In the genomic region with DNA sequence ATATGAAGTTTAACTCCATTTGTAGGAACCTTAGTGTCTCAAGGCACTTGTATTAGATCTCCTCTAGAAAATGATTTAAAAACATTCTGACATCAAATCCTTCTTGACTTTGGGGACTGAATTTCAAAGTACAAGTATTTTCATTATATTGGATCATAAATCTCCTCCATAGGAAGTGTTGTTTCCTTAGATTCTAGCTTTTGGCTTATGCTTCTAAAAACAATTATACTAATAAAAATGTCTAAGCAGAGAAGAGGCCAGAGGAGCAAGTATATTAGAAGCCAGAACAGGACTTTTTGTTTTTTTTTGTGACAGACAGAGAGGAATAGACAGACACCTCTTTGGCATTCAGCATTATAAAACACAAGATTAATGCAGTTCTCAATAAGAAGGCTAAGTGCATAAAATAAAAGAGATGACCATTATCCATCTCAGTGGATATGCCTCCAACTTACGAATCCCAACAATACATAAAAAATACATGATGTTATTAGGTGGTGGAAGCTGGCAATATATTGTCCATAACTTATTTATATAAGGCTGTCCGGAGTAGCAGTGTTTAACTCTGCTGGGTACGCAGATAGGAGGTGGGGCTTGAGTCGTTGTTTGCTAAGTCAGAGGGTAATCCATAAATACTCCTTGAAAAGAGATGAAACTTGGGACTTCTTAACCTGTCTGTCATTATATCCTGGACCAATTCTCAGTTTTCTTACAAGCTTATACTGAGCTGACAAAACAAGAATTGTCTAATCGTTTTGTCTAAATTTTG, we compare ENCODE assay signal across 2 cellular contexts.
TF ChIP-seq lines count a peak whose summit lies in the region.

No MANE protein-coding gene starts in this region.

TF ChIP-seq in HepG2, 621 proteins besides CTCF, POLR2A, EP300 and RAD21 (continues in another document):
- TF ChIP-seq ZZZ3 (CRISPR knock-in tag; IDR thresholded peaks at IDR 0.05; ENCODE audit: borderline replicate concordance), result no peak
- no peak for TF ChIP-seq ZFP36L2 (CRISPR knock-in tag; IDR thresholded peaks at IDR 0.05)
- no peak for TF ChIP-seq IKZF1 (IDR thresholded peaks at IDR 0.05)
- no peak for TF ChIP-seq SKI (IDR thresholded peaks at IDR 0.05; ENCODE audit: partially characterized antibody)
- no peak for TF ChIP-seq ZNF569 (CRISPR knock-in tag; IDR thresholded peaks at IDR 0.05; ENCODE audit: borderline replicate concordance)
- no peak for TF ChIP-seq MTA3 (CRISPR knock-in tag; IDR thresholded peaks at IDR 0.05)
- peak; percentile 16; the same call in 1 of the 2 replicates for TF ChIP-seq CEBPG (CRISPR knock-in tag; IDR thresholded peaks at IDR 0.05)
- no peak for TF ChIP-seq ZNF564 (CRISPR knock-in tag; IDR thresholded peaks at IDR 0.05)
- TF ChIP-seq PAX8 (CRISPR knock-in tag; IDR thresholded peaks at IDR 0.05; ENCODE audit: borderline replicate concordance), result 0 out of 2 replicates have a peak, but pooled peaks have one; percentile 23
- TF ChIP-seq MYC (CRISPR knock-in tag; IDR thresholded peaks at IDR 0.05; ENCODE audit: borderline replicate concordance), result no peak
- no peak for TF ChIP-seq SP4 (CRISPR knock-in tag; IDR thresholded peaks at IDR 0.05)
- no peak for TF ChIP-seq ATAD3A (CRISPR knock-in tag; IDR thresholded peaks at IDR 0.05)
- no peak for TF ChIP-seq IKZF4 (CRISPR knock-in tag; IDR thresholded peaks at IDR 0.05; ENCODE audit: borderline replicate concordance, low read depth, not compliant biosample characterization)
- TF ChIP-seq SAP130 (CRISPR knock-in tag; IDR thresholded peaks at IDR 0.05; ENCODE audit: low read depth), result 0 out of 2 replicates have a peak, but pooled peaks have one; percentile 16
- TF ChIP-seq PTBP1 (IDR thresholded peaks at IDR 0.05; ENCODE audit: low read depth, low read length, poor library complexity, severe bottlenecking), result no peak
- TF ChIP-seq ZNF331 (CRISPR knock-in tag; IDR thresholded peaks at IDR 0.05), result no peak
- no peak for TF ChIP-seq ARNTL (CRISPR knock-in tag; IDR thresholded peaks at IDR 0.05)
- no peak for TF ChIP-seq ZNF839 (CRISPR knock-in tag; IDR thresholded peaks at IDR 0.05; ENCODE audit: borderline replicate concordance)
- no peak for TF ChIP-seq TSC22D2 (CRISPR knock-in tag; IDR thresholded peaks at IDR 0.05; ENCODE audit: borderline replicate concordance)
- no peak for TF ChIP-seq ZFP90 (CRISPR knock-in tag; IDR thresholded peaks at IDR 0.05; ENCODE audit: borderline replicate concordance)
- no peak for TF ChIP-seq NCOA2 (CRISPR knock-in tag; IDR thresholded peaks at IDR 0.05)
- TF ChIP-seq, protein P1, sequence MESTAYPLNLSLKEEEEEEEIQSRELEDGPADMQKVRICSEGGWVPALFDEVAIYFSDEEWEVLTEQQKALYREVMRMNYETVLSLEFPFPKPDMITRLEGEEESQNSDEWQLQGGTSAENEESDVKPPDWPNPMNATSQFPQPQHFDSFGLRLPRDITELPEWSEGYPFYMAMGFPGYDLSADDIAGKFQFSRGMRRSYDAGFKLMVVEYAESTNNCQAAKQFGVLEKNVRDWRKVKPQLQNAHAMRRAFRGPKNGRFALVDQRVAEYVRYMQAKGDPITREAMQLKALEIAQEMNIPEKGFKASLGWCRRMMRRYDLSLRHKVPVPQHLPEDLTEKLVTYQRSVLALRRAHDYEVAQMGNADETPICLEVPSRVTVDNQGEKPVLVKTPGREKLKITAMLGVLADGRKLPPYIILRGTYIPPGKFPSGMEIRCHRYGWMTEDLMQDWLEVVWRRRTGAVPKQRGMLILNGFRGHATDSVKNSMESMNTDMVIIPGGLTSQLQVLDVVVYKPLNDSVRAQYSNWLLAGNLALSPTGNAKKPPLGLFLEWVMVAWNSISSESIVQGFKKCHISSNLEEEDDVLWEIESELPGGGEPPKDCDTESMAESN (CRISPR knock-in tag; conservative IDR thresholded peaks at IDR 0.05), result 0 out of 2 replicates have a peak, but pooled peaks have one; percentile 39
- TF ChIP-seq ELF1 (CRISPR knock-in tag; IDR thresholded peaks at IDR 0.05), result no peak
- peak; percentile 47 for TF ChIP-seq TCF7 (IDR thresholded peaks at IDR 0.05; ENCODE audit: low read depth)
- no peak for TF ChIP-seq ZFP82 (CRISPR knock-in tag; IDR thresholded peaks at IDR 0.05; ENCODE audit: borderline replicate concordance)
- peak; percentile 63 for TF ChIP-seq MED1 (CRISPR knock-in tag; IDR thresholded peaks at IDR 0.05)
- TF ChIP-seq ZNF282 (IDR thresholded peaks at IDR 0.05; ENCODE audit: partially characterized antibody), result no peak
- no peak for TF ChIP-seq SNRNP70 (IDR thresholded peaks at IDR 0.05; ENCODE audit: low read depth, low read length)
- TF ChIP-seq, protein P2, sequence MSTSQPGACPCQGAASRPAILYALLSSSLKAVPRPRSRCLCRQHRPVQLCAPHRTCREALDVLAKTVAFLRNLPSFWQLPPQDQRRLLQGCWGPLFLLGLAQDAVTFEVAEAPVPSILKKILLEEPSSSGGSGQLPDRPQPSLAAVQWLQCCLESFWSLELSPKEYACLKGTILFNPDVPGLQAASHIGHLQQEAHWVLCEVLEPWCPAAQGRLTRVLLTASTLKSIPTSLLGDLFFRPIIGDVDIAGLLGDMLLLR (CRISPR knock-in tag; IDR thresholded peaks at IDR 0.05), result no peak
- TF ChIP-seq FOXK2 (IDR thresholded peaks at IDR 0.05), result no peak
- no peak for TF ChIP-seq ZNF557 (CRISPR knock-in tag; IDR thresholded peaks at IDR 0.05)
- TF ChIP-seq MED13 (CRISPR knock-in tag; IDR thresholded peaks at IDR 0.05), result no peak
- no peak for TF ChIP-seq ZFX (CRISPR knock-in tag; IDR thresholded peaks at IDR 0.05; ENCODE audit: low read depth)
- 0 out of 2 replicates have a peak, but pooled peaks have one; percentile 17 for TF ChIP-seq TOE1 (CRISPR knock-in tag; IDR thresholded peaks at IDR 0.05)
- TF ChIP-seq NFIC (IDR thresholded peaks at IDR 0.05; ENCODE audit: low read length), result peak; percentile 44; the same call in 1 of the 2 replicates
- TF ChIP-seq ZNF768 (CRISPR knock-in tag; IDR thresholded peaks at IDR 0.05), result no peak

TF ChIP-seq in endothelial cell of umbilical vein, 7 proteins besides CTCF, POLR2A, EP300 and RAD21:
- no peak for TF ChIP-seq GATA2 (IDR thresholded peaks at IDR 0.05; ENCODE audit: insufficient read depth, insufficient read length, low read depth, low read length)
